Comparison of ENCODE assay signal across 17 cellular contexts in the genomic region with DNA sequence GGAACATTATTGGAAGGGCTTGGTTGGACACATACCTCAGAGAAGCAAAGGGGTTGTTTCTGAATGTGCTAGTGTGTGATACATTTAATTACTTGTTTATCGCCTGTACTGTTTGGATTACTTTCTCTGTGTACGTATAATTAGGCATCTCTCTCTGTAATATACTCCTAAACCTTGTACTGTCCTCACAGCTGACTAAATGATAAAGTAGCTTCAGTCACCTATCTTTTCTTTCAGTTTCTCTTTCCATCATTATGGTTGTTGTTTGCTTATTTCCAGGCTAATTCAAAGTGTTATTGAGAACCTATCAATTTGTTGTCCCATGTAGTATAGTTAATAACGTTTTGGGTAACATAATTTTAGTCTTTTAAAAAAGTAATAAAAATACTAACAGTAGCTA. TPM values are rescaled to one million over a fixed set of nuclear protein-coding genes. Genes with fewer than 3 reads are reported as not detected.
A peak's percentile ranks its signal among the peaks of the same experiment; 100 is the strongest.
DNase-seq lines count a peak whose midpoint lies in the region; ATAC-seq and TF ChIP-seq lines count a peak whose summit lies in the region.
"Had no signal": no experiment of that assay in that cellular context is flagged by ENCODE, and none has a peak within 500 bp of the region (broad histone marks: within the 10 kb centered on the region; RNA-seq: fewer than 3 reads in every experiment).

No MANE protein-coding gene starts in this region.

- H3K56ac ChIP-seq in mesendoderm (ENCODE audit: low read length), result no peak overlapping the region

- no peaks in the 10 kb centered on the region for H3K9me3 ChIP-seq in vagina
- H3K9me3 ChIP-seq: ovary, spleen had no signal

- no peak overlapping the region for H3K4ac ChIP-seq in mesendoderm (ENCODE audit: low read depth, low read length)

- H3K4me2 ChIP-seq in mesendoderm (ENCODE audit: low read length), result no peak overlapping the region

- no peak overlapping the region for H2AK5ac ChIP-seq in mesendoderm (ENCODE audit: low read length)

- no peaks in the 10 kb centered on the region for H3K36me3 ChIP-seq in mesendoderm (ENCODE audit: control insufficient read depth, insufficient read depth, low read length)
- H3K36me3 ChIP-seq in vagina, result peaks cover 0 to 11% of the 10 kb centered on the region in 2 donors
- H3K36me3 ChIP-seq: ovary had no signal

- peak overlapping the region; percentile 61 for H3K27ac ChIP-seq in mesendoderm (ENCODE audit: low read depth, low read length)
- no peak overlapping the region for H3K27ac ChIP-seq in vagina
- H3K27ac ChIP-seq: ovary had no signal

- H2BK120ac ChIP-seq in mesendoderm (ENCODE audit: low read depth, low read length), result no peak overlapping the region

- TF ChIP-seq CTCF in vagina (IDR thresholded peaks at IDR 0.05), result no peak

- no peak for DNase-seq in activated CD4-positive, CD25-positive, alpha-beta regulatory T cell treated with anti-CD3 and anti-CD28 coated beads, Interleukin-2, amount 50 U/mL, for 72 hours
- DNase-seq in mesendoderm (no peak), sciatic nerve (ENCODE audit: low spot score) (no peak), vagina (ENCODE audit: extremely low spot score in 2 of 2) (no peak), ureter (ENCODE audit: low spot score) (no peak)
- DNase-seq: activated CD4-positive, alpha-beta memory T cell treated with anti-CD3 and anti-CD28 coated beads, Interleukin-2, amount 10 ng/mL, durations not matched to agents 7 days and 5 days; caudate nucleus; Karpas-422; midbrain; NCI-H2029; NCI-H82; ovary; SHP77 treated with DMSO at 0.1 percent for 48 hours; spleen had no signal

- H3K27me3 ChIP-seq in mesendoderm (ENCODE audit: insufficient read depth, low read length, poor library complexity) (no peaks in the 10 kb centered on the region), vagina (no peaks in the 10 kb centered on the region)
- H3K27me3 ChIP-seq: ovary, spleen had no signal

- H4K8ac ChIP-seq in mesendoderm (ENCODE audit: low read depth, low read length), result no peak overlapping the region

- H3K79me2 ChIP-seq in mesendoderm (ENCODE audit: control insufficient read depth, insufficient read depth, low read length), result no peaks in the 10 kb centered on the region

- no peak overlapping the region for H3K9ac ChIP-seq in mesendoderm (ENCODE audit: low read length)

- H2BK15ac ChIP-seq in mesendoderm (replicated peaks; ENCODE audit: low read depth), result no peak overlapping the region

- H3K4me3 ChIP-seq in mesendoderm (ENCODE audit: low read length) (no peak overlapping the region), vagina (no peak overlapping the region)
- H3K4me3 ChIP-seq: ovary had no signal

- H3K23ac ChIP-seq in mesendoderm (ENCODE audit: low read length), result no peak overlapping the region

- ATAC-seq in activated CD4-positive, CD25-positive, alpha-beta regulatory T cell treated with anti-CD3 and anti-CD28 coated beads, Interleukin-2, amount 50 U/mL, for 24 hours, result peak; percentile 81 to 84
- ATAC-seq in GM19467 (IDR thresholded peaks at IDR 0.05; ENCODE audit: unreplicated experiment) (peak; percentile 59), HG03460 (IDR thresholded peaks at IDR 0.05; ENCODE audit: unreplicated experiment) (peak; percentile 62), sciatic nerve (no peak)

- no CpG with 5 or more reads among the region's 3 CpGs for whole genome bisulfite sequencing in mesendoderm (ENCODE audit: extremely low coverage, insufficient coverage, low lambda C conversion rate)

- intact Hi-C loops in sciatic nerve (cut with DNase I) (no loop called here), vagina (cut with DNase I) (no loop called here)

- H2BK5ac ChIP-seq in mesendoderm (ENCODE audit: low read length), result peak overlapping the region; percentile 52

- TF ChIP-seq POLR2A in vagina (IDR thresholded peaks at IDR 0.05), result no peak

- H3K4me1 ChIP-seq in mesendoderm (ENCODE audit: control insufficient read depth, low read depth, low read length), result peaks cover 5% of the 10 kb centered on the region
- peaks cover 16% of the 10 kb centered on the region for H3K4me1 ChIP-seq in vagina

- no peaks in the 10 kb centered on the region for H3K79me1 ChIP-seq in mesendoderm (ENCODE audit: low read length)

- H3K18ac ChIP-seq in mesendoderm (ENCODE audit: low read length), result no peak overlapping the region

- H4K5ac ChIP-seq in mesendoderm (ENCODE audit: low read length), result no peak overlapping the region

RNA-seq across cellular contexts. Expression of gene MXI1, which starts 34.0 kb away (rescaled TPM):
- 4.7 TPM for polyA plus RNA-seq in mesendoderm (2013, experiment 1 of 2)
- 4.4 TPM for polyA plus RNA-seq in mesendoderm (2013, experiment 2 of 2)
- total RNA-seq in sciatic nerve, result 72.2 TPM
- total RNA-seq in vagina, result 49.8 TPM
- total RNA-seq in ureter, result 34.0 TPM
